20 cellular contexts compared by ENCODE assay signal in the genomic region with DNA sequence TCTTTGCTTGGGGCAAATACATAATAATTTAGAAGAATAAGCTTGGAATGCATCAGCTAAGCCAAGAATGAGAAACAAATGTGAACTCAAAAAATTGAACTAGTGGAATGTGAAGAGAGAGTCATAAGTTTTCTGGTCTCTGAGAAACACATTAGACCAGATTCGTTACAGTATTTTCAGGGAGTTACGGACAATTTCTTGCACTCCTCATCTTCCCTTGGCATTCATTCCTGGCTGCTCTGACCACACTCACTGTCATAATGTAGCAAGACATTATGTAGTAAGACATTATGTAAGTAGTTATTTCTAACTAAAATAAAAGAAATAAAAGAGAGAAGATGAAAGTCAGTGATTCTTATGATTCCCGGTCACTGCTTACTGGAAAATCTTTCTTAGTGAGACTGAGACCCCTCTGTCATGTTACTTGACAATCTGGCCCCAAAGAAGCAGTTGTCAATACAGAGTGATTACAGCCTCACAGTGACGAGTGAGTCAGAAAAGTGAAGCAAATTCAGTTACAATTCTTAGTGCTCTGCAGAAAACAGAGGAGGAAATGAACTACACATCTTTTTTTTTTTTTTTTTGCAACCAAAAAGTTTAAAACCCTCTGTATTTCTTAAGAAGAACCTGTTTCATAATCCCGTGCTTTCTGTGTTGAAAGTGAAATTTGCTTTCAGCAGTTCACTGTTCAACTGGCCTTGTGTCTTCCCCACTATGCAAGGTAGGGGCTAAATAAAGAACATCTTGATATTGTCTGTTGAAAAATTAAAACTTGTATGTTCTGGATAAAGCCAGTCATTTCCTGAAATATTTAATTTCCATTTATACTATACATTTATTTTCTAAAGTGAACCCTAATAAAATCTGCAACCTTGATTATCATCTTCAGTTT. TPM values are rescaled to one million over a fixed set of nuclear protein-coding genes. Genes with fewer than 3 reads are reported as not detected.
A peak's percentile ranks its signal among the peaks of the same experiment; 100 is the strongest.
DNase-seq lines count a peak whose midpoint lies in the region; ATAC-seq and TF ChIP-seq lines count a peak whose summit lies in the region.
"Had no signal": no experiment of that assay in that cellular context is flagged by ENCODE, and none has a peak within 500 bp of the region (broad histone marks: within the 10 kb centered on the region; RNA-seq: fewer than 3 reads in every experiment).

No MANE protein-coding gene starts in this region.

- peaks cover 56 to 61% of the 10 kb centered on the region in 2 experiments for H3K4me1 ChIP-seq in neutrophil (ENCODE audit: control insufficient read depth in 1 of 2, insufficient read depth in 1 of 2, low read depth in 1 of 2, low read length in 1 of 2)
- H3K4me1 ChIP-seq: colonic mucosa had no signal

- intact Hi-C loops in CD14-positive monocyte (cut with micrococcal nuclease) = loop anchor here in 1 of 2 donors (10.0 kb wide), 1 partner anchor 195 kb away; no protein-coding TSS in a partner anchor

- H3K9me3 Mint-ChIP-seq in CD14-positive monocyte = peaks cover 0 to 2% (median 0%) of the 10 kb centered on the region in 7 donors
- H3K9me3 Mint-ChIP-seq: activated naive CD8-positive, alpha-beta T cell treated with anti-CD3 and anti-CD28 coated beads, Interleukin-2, amount 50 U/mL, for 24 hours; activated T-cell treated with anti-CD3 and anti-CD28 coated beads, Interleukin-2, amount 50 U/mL, for 24 hours had no signal

- H3K4me3 Mint-ChIP-seq in CD14-positive monocyte = peak overlapping the region; percentile 90 to 92
- H3K4me3 Mint-ChIP-seq: activated naive CD8-positive, alpha-beta T cell treated with anti-CD3 and anti-CD28 coated beads, Interleukin-2, amount 50 U/mL, for 24 hours; activated T-cell treated with anti-CD3 and anti-CD28 coated beads, Interleukin-2, amount 50 U/mL, for 24 hours; T-helper 17 cell had no signal

- in situ Hi-C loops in ACHN (cut with HindIII; ENCODE audit: low pct_ligation_motif_present, low pct_unique_long_range_greater_than_20kb, low sequenced_read_pairs) = no loop called here

- ATAC-seq in HG02840 (IDR thresholded peaks at IDR 0.05; ENCODE audit: low FRiP score, unreplicated experiment) = no peak
- ATAC-seq: activated naive CD8-positive, alpha-beta T cell treated with anti-CD3 and anti-CD28 coated beads, Interleukin-2, amount 50 U/mL, for 24 hours; T-helper 17 cell had no signal

- H3K27ac Mint-ChIP-seq in CD14-positive monocyte = peak overlapping the region; percentile 96 to 99 (median 98)
- H3K27ac Mint-ChIP-seq: activated naive CD8-positive, alpha-beta T cell treated with anti-CD3 and anti-CD28 coated beads, Interleukin-2, amount 50 U/mL, for 24 hours; activated T-cell treated with anti-CD3 and anti-CD28 coated beads, Interleukin-2, amount 50 U/mL, for 24 hours; progenitor cell of endocrine pancreas; T-helper 17 cell had no signal

- peak; percentile 67 for DNase-seq in CD14-positive monocyte (ENCODE audit: low spot score)
- peak; percentile 92 for DNase-seq in MV-4-11 (lab: John Stamatoyannopoulos, UW)
- DNase-seq in epidermal melanocyte (ENCODE audit: insufficient read length, low spot score) = peak; percentile 31
- DNase-seq in NCI-H510A (lab: John Stamatoyannopoulos, UW) = no peak
- no peak for DNase-seq in central memory CD4-positive, alpha-beta T cell
- DNase-seq in ACHN = no peak
- DNase-seq: activated CD4-positive, alpha-beta T cell treated with anti-CD3 and anti-CD28 coated beads for 4 hours; activated naive CD8-positive, alpha-beta T cell treated with anti-CD3 and anti-CD28 coated beads, Interleukin-2, amount 50 U/mL, for 24 hours; activated T-cell treated with anti-CD3 and anti-CD28 coated beads, Interleukin-2, amount 50 U/mL, for 24 hours; C1 segment of cervical spinal cord; colonic mucosa; EL; esophagus squamous epithelium; midbrain; NCI-H2107; stimulated activated naive CD4-positive, alpha-beta T cell treated with Interleukin-2 at 50 U/mL for 16 hours; T-helper 17 cell had no signal

- H3K4me3 ChIP-seq in neutrophil (ENCODE audit: low read depth in 1 of 2, low read length in 1 of 2) = peak overlapping the region; percentile 80 to 81
- H3K4me3 ChIP-seq: colonic mucosa, esophagus squamous epithelium had no signal

- H3K36me3 Mint-ChIP-seq in CD14-positive monocyte = peaks cover 18 to 38% of the 10 kb centered on the region in 2 donors

- no peak for TF ChIP-seq CTCF in CD14-positive monocyte (IDR thresholded peaks at IDR 0.05)
- peak; percentile 15 for TF ChIP-seq CTCF in neutrophil (IDR thresholded peaks at IDR 0.05)

- peaks cover 35% of the 10 kb centered on the region for H3K36me3 ChIP-seq in neutrophil
- H3K36me3 ChIP-seq: colonic mucosa, esophagus squamous epithelium had no signal

- H3K27ac ChIP-seq in neutrophil = peak overlapping the region; percentile 98
- H3K27ac ChIP-seq: colonic mucosa had no signal

- no peaks in the 10 kb centered on the region for H3K9me3 ChIP-seq in neutrophil
- H3K9me3 ChIP-seq: colonic mucosa, esophagus squamous epithelium had no signal

- peaks cover under 1 to 7% (median 1%) of the 10 kb centered on the region in 3 donors for H3K27me3 Mint-ChIP-seq in CD14-positive monocyte (ENCODE audit: low read depth in 3 of 3)

- H3K27me3 ChIP-seq in neutrophil = no peaks in the 10 kb centered on the region
- H3K27me3 ChIP-seq: colonic mucosa, esophagus squamous epithelium had no signal

- peaks cover 59% of the 10 kb centered on the region for H3K4me1 Mint-ChIP-seq in CD14-positive monocyte
- H3K4me1 Mint-ChIP-seq: T-helper 17 cell had no signal

RNA-seq across cellular contexts. Expression of a gene that starts 1.7 kb away (rescaled TPM):
- polyA plus RNA-seq in CD14-positive monocyte = 100 to 1,000 TPM; 112 to 141 TPM

Comparison
In these comparisons a context has a peak if more than half of its experiments do, and no peak if none do; other contexts are left out.
1. DNase-seq: peak in CD14-positive monocyte (single experiment), MV-4-11 (single experiment) and epidermal melanocyte (single experiment); none in NCI-H510A (single experiment), central memory CD4-positive, alpha-beta T cell (single experiment) and ACHN (single experiment).